ENCODE assay signal across 2 cellular contexts in the genomic region with DNA sequence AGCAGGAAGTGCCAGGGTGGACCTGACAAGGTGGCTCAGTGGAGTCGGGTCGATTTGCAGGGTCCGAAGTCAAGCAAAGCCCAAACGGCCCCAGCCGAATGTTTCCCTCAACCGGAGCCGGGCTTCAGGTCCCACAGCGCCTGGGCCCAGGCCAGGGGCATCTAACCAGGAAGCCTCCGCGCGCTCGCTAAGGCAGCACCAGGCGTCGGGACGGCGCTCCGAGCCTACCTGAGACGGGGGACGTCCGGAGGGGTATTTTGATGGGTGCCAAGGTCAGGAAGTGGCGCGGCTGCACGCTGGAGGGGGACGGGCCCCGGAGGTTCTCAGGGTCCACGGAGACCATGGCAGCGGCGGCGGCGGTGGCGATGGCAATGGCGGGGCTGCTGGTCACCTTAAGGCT.
TF ChIP-seq lines count a peak whose summit lies in the region.

No MANE protein-coding gene starts in this region.

TF ChIP-seq in HepG2, 621 proteins besides CTCF, POLR2A, EP300 and RAD21 (continued from another document):
- no peak for TF ChIP-seq IRF9 (CRISPR knock-in tag; IDR thresholded peaks at IDR 0.05; ENCODE audit: borderline replicate concordance)

TF ChIP-seq in HEK293T, 16 proteins besides CTCF, POLR2A, EP300 and RAD21 (continued from another document):
- no peak for TF ChIP-seq BHLHE40 (IDR thresholded peaks at IDR 0.05; ENCODE audit: borderline replicate concordance)
- TF ChIP-seq HDGF (IDR thresholded peaks at IDR 0.05; ENCODE audit: borderline replicate concordance), result no peak
- no peak for TF ChIP-seq SUZ12 (IDR thresholded peaks at IDR 0.05)
- TF ChIP-seq TARDBP (IDR thresholded peaks at IDR 0.05), result no peak
- TF ChIP-seq ELF4 (IDR thresholded peaks at IDR 0.05), result no peak
- TF ChIP-seq NFRKB (IDR thresholded peaks at IDR 0.05), result no peak
- TF ChIP-seq, protein P1, sequence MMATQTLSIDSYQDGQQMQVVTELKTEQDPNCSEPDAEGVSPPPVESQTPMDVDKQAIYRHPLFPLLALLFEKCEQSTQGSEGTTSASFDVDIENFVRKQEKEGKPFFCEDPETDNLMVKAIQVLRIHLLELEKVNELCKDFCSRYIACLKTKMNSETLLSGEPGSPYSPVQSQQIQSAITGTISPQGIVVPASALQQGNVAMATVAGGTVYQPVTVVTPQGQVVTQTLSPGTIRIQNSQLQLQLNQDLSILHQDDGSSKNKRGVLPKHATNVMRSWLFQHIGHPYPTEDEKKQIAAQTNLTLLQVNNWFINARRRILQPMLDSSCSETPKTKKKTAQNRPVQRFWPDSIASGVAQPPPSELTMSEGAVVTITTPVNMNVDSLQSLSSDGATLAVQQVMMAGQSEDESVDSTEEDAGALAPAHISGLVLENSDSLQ (IDR thresholded peaks at IDR 0.05), result no peak
- TF ChIP-seq L3MBTL2 (conservative IDR thresholded peaks at IDR 0.05), result no peak
- TF ChIP-seq LEF1 (IDR thresholded peaks at IDR 0.05; ENCODE audit: borderline replicate concordance), result no peak
- TF ChIP-seq ARNT (IDR thresholded peaks at IDR 0.05), result no peak
- TF ChIP-seq FOXM1 (IDR thresholded peaks at IDR 0.05; ENCODE audit: borderline replicate concordance), result no peak
- no peak for TF ChIP-seq FOXA1 (IDR thresholded peaks at IDR 0.05)
- TF ChIP-seq SP1 (IDR thresholded peaks at IDR 0.05), result no peak
- TF ChIP-seq FOXK2 (IDR thresholded peaks at IDR 0.05), result no peak
